Comparison of ENCODE assay signal across 9 cellular contexts in the genomic region with DNA sequence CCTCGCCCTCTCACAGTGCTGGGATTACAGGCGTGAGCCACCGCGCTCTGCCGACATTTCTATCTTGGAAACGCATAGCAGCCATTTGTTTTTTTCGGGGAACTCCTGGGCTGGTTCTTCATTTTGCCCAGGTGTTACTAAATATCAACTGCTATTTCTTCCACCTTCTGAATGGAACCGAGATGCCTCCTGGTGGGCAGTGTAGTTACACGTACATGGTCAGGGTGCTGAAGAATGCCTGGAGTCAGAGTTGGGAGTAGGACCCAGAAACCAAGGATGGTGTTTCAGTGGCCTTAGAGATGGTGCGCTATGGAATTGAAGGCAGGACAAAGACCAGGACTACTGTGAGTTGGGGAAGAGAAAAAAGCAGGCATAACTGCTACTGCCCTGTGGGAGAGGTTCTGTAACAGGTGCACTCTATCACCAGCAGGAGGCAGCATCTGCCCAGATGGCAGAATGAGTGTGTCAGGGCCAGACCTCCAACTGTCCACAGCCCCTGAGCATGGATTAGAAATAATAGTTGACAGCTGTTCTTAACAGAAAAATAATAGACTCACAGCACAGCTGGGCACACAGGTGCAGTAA.
DNase-seq lines count a peak whose midpoint lies in the region; ATAC-seq, FAIRE-seq and TF ChIP-seq lines count a peak whose summit lies in the region.
"Had no signal": no experiment of that assay in that cellular context is flagged by ENCODE, and none has a peak within 500 bp of the region (broad histone marks: within the 10 kb centered on the region; RNA-seq: fewer than 3 reads in every experiment).

No MANE protein-coding gene starts in this region.

- H3K27ac ChIP-seq in heart right ventricle, result no peak overlapping the region
- no peak overlapping the region for H3K27ac ChIP-seq in H1 (ENCODE audit: low read depth, low read length)
- no peak overlapping the region for H3K27ac ChIP-seq in psoas muscle
- H3K27ac ChIP-seq in right atrium auricular region, result no peak overlapping the region

- H3K14ac ChIP-seq in H1 (ENCODE audit: insufficient read length), result no peak overlapping the region

- H4K91ac ChIP-seq in H1 (replicated peaks; ENCODE audit: insufficient read length, low read length), result no peak overlapping the region

- H2BK20ac ChIP-seq in H1 (ENCODE audit: low read length), result no peak overlapping the region

- no peak for ATAC-seq in heart right ventricle
- ATAC-seq in Right ventricle myocardium superior (ENCODE audit: poor library complexity), result no peak
- peak; percentile 69 for ATAC-seq in HG03280 (IDR thresholded peaks at IDR 0.05; ENCODE audit: unreplicated experiment)
- ATAC-seq in psoas muscle, result no peak
- ATAC-seq in GM21423 (IDR thresholded peaks at IDR 0.05; ENCODE audit: unreplicated experiment), result no peak

- H3K36me3 ChIP-seq in heart right ventricle (no peaks in the 10 kb centered on the region), H1 (ENCODE audit: control insufficient read depth in 2 of 4, insufficient read depth in 4 of 4, low read length in 3 of 4) (no peaks in the 10 kb centered on the region), psoas muscle (ENCODE audit: insufficient read depth in 1 of 2, low read depth in 1 of 2) (no peaks in the 10 kb centered on the region), right atrium auricular region (no peaks in the 10 kb centered on the region)

- no peaks in the 10 kb centered on the region for H3K79me2 ChIP-seq in H1 (ENCODE audit: control insufficient read depth in 1 of 2, insufficient read depth in 2 of 2, low read length in 2 of 2)

- no peaks in the 10 kb centered on the region for H3K9me3 ChIP-seq in heart right ventricle
- H3K9me3 ChIP-seq in H1 (ENCODE audit: insufficient read depth in 2 of 2, low read depth in 1 of 2, low read length in 1 of 2), result peaks cover 6 to 11% of the 10 kb centered on the region in 2 experiments; a peak in 1 of 4 replicates
- peaks cover 3% of the 10 kb centered on the region for H3K9me3 ChIP-seq in psoas muscle
- no peaks in the 10 kb centered on the region for H3K9me3 ChIP-seq in right atrium auricular region

- H2BK120ac ChIP-seq in H1 (replicated peaks; ENCODE audit: low read depth, low read length), result no peak overlapping the region

- peaks cover 2% of the 10 kb centered on the region for H3K36me3 Mint-ChIP-seq in T-helper 2 cell treated with Interferon-gamma antibody and Interleukin-4, amounts not matched to agents 5 μg/mL and 100 μg/mL, for 36 hours (ENCODE audit: low read depth)

- WGBS in heart right ventricle, 2 donors, result 71 to 79% methylated on average over 10 of the region's 10 CpGs
- 86% methylated on average over 6 of the region's 10 CpGs; no CpG with 5 or more reads in 1 of the 2 experiments for WGBS in H1 (ENCODE audit: extremely low coverage in 1 of 2, insufficient coverage in 1 of 2, insufficient read length in 1 of 2, insufficient replicate concordance in 2 of 2, low coverage in 1 of 2, low lambda C conversion rate in 2 of 2, missing lambda C conversion rate in 1 of 2), 2 experiments
- 75 to 80% (median 79%) methylated on average over 10 of the region's 10 CpGs for WGBS in psoas muscle, 3 donors

- intact Hi-C loops in heart right ventricle (cut with DNase I), result no loop called here
- intact Hi-C loops in Right ventricle myocardium superior (cut with DNase I), result no loop called here
- intact Hi-C loops in psoas muscle (cut with DNase I), result no loop called here

- POLR2A ChIA-PET in H1 (lab: Charles Lee; ENCODE audit: partially characterized antibody), result no interaction called here

- H3K4me2 ChIP-seq in H1 (ENCODE audit: insufficient read depth in 1 of 2, low read depth in 2 of 2, low read length in 2 of 2), result no peak overlapping the region

- peak; percentile 92 for FAIRE-seq in H1 (lab: Jason Lieb, UNC)
- FAIRE-seq: GM18507 had no signal

- no peak overlapping the region for H2BK15ac ChIP-seq in H1 (ENCODE audit: low read length)

- no peaks in the 10 kb centered on the region; the same call in 1 of the 2 replicates for H3K23me2 ChIP-seq in H1 (ENCODE audit: low read depth, low read length)

- H3K56ac ChIP-seq in H1 (replicated peaks; ENCODE audit: insufficient read length, low read depth, low read length), result no peak overlapping the region

- H2AK5ac ChIP-seq in H1 (ENCODE audit: low read depth, low read length), result no peak overlapping the region

- H2AFZ ChIP-seq in H1 (ENCODE audit: low read length), result no peak overlapping the region

- H3K18ac ChIP-seq in H1 (ENCODE audit: extremely low read depth, low read length), result no peak overlapping the region

- no peak overlapping the region for H3K4me3 Mint-ChIP-seq in T-helper 2 cell treated with Interferon-gamma antibody and Interleukin-4, amounts not matched to agents 5 μg/mL and 100 μg/mL, for 36 hours

- H3K4me1 ChIP-seq in heart right ventricle (no peaks in the 10 kb centered on the region), H1 (replicated peaks in 1 of 4; ENCODE audit: control insufficient read depth in 3 of 4, insufficient read depth in 4 of 4, low read length in 3 of 4) (no peaks in the 10 kb centered on the region), psoas muscle (no peaks in the 10 kb centered on the region), right atrium auricular region (no peaks in the 10 kb centered on the region)

- no peak overlapping the region for H3K23ac ChIP-seq in H1 (ENCODE audit: insufficient read length)

- no peaks in the 10 kb centered on the region for H3K79me1 ChIP-seq in H1 (ENCODE audit: low read depth, low read length)

- H3K4me3 ChIP-seq in heart right ventricle (no peak overlapping the region), H1 (ENCODE audit: extremely low read depth in 1 of 4, insufficient read depth in 2 of 4, low read depth in 3 of 4, low read length in 4 of 4) (no peak overlapping the region), psoas muscle (no peak overlapping the region), right atrium auricular region (no peak overlapping the region)

- TF ChIP-seq RAD21 in H1 (IDR thresholded peaks at IDR 0.05 in 1 of 2, conservative IDR thresholded peaks at IDR 0.05 in 1 of 2; ENCODE audit: low read depth in 2 of 2, low read length in 2 of 2), result peak; percentile 82 to 84

- no peak overlapping the region for H4K5ac ChIP-seq in H1 (ENCODE audit: insufficient read length, low read depth, low read length)

- DNase-seq in heart right ventricle, result no peak
- DNase-seq in Right ventricle myocardium superior, result no peak
- peak; percentile 3 for DNase-seq in T-helper 2 cell treated with Interferon-gamma antibody and Interleukin-4, amounts not matched to agents 5 μg/mL and 100 μg/mL, for 36 hours (ENCODE audit: low spot score)
- DNase-seq in H1 (ENCODE audit: low read depth in 1 of 2, low spot score in 2 of 2), result peak; percentile 21 to 58
- DNase-seq in psoas muscle, result no peak
- DNase-seq in right atrium auricular region (ENCODE audit: low spot score), result no peak

- peaks cover 7% of the 10 kb centered on the region for H3K9me3 Mint-ChIP-seq in T-helper 2 cell treated with Interferon-gamma antibody and Interleukin-4, amounts not matched to agents 5 μg/mL and 100 μg/mL, for 36 hours

- peaks cover 3% of the 10 kb centered on the region for H3K4me1 Mint-ChIP-seq in T-helper 2 cell treated with Interferon-gamma antibody and Interleukin-4, amounts not matched to agents 5 μg/mL and 100 μg/mL, for 36 hours (ENCODE audit: low read depth)

- TF ChIP-seq POLR2A in H1 (IDR thresholded peaks at IDR 0.05; ENCODE audit: control extremely low read depth in 1 of 2, low read depth in 2 of 2, low read length in 2 of 2), result no peak

- H4K20me1 ChIP-seq in H1 (replicated peaks in 1 of 2; ENCODE audit: control insufficient read depth in 1 of 2, insufficient read depth in 2 of 2, low read length in 2 of 2), result no peaks in the 10 kb centered on the region

- H3K27me3 ChIP-seq in heart right ventricle (no peaks in the 10 kb centered on the region), H1 (replicated peaks in 1 of 4; ENCODE audit: control insufficient read depth in 3 of 4, extremely low read depth in 1 of 4, insufficient read depth in 3 of 4, low read length in 3 of 4) (no peaks in the 10 kb centered on the region), psoas muscle (ENCODE audit: insufficient read depth in 3 of 3, low read length in 2 of 3) (no peaks in the 10 kb centered on the region), right atrium auricular region (no peaks in the 10 kb centered on the region)

- no peak overlapping the region for H3K4ac ChIP-seq in H1 (replicated peaks; ENCODE audit: insufficient read length, low read depth, low read length)

- H2BK12ac ChIP-seq in H1 (ENCODE audit: low read depth, low read length), result no peak overlapping the region; the same call in 1 of the 2 replicates

- H3K27ac Mint-ChIP-seq in T-helper 2 cell treated with Interferon-gamma antibody and Interleukin-4, amounts not matched to agents 5 μg/mL and 100 μg/mL, for 36 hours, result no peak overlapping the region

- TF ChIP-seq CTCF in heart right ventricle (IDR thresholded peaks at IDR 0.05) (peak in 8 of 9 donors; percentile 8 to 54 (median 38)), H1 (IDR thresholded peaks at IDR 0.05; ENCODE audit: control extremely low read depth in 1 of 3, insufficient read depth in 1 of 3, low read depth in 1 of 3, low read length in 3 of 3) (peak; percentile 69 to 80 (median 72)), psoas muscle (IDR thresholded peaks at IDR 0.05) (peak; percentile 25), right atrium auricular region (IDR thresholded peaks at IDR 0.05) (peak in 1 of 2 donors; percentile 54)

- CTCF ChIA-PET in H1 (lab: Charles Lee; ENCODE audit: partially characterized antibody), result no interaction called here

- H2BK5ac ChIP-seq in H1 (ENCODE audit: low read depth, low read length), result no peak overlapping the region; the same call in 1 of the 2 replicates

- no peak overlapping the region for H3K9ac ChIP-seq in H1 (replicated peaks in 1 of 4; ENCODE audit: extremely low read depth in 1 of 4, low read depth in 3 of 4, low read length in 3 of 4)

- no peak overlapping the region for H4K8ac ChIP-seq in H1 (ENCODE audit: extremely low read depth, insufficient read depth, low read length)

- no peaks in the 10 kb centered on the region for H3K27me3 Mint-ChIP-seq in T-helper 2 cell treated with Interferon-gamma antibody and Interleukin-4, amounts not matched to agents 5 μg/mL and 100 μg/mL, for 36 hours (ENCODE audit: low read depth)

- no peak for TF ChIP-seq EP300 in H1 (IDR thresholded peaks at IDR 0.05; ENCODE audit: borderline replicate concordance in 1 of 2, low read depth in 2 of 2, low read length in 2 of 2)

TF ChIP-seq in H1, 55 proteins besides CTCF, POLR2A, EP300 and RAD21 (continues in another document):
- no peak for TF ChIP-seq POU5F1 (IDR thresholded peaks at IDR 0.05; ENCODE audit: low read depth, low read length)
- no peak for TF ChIP-seq TEAD4 (IDR thresholded peaks at IDR 0.05; ENCODE audit: low read depth, low read length)
- no peak for TF ChIP-seq BRCA1 (IDR thresholded peaks at IDR 0.05; ENCODE audit: low read depth, low read length)
- TF ChIP-seq KDM5A (IDR thresholded peaks at IDR 0.05; ENCODE audit: low read length), result no peak
- TF ChIP-seq NANOG (IDR thresholded peaks at IDR 0.05; ENCODE audit: insufficient read depth, low read depth, low read length, poor library complexity, severe bottlenecking), result no peak
- TF ChIP-seq GABPA (IDR thresholded peaks at IDR 0.05; ENCODE audit: borderline replicate concordance, insufficient read depth, low read length), result no peak
- no peak for TF ChIP-seq POLR2AphosphoS5 (IDR thresholded peaks at IDR 0.05; ENCODE audit: low read depth, low read length)
- TF ChIP-seq EGR1 (IDR thresholded peaks at IDR 0.05; ENCODE audit: borderline replicate concordance, low read depth, low read length), result no peak

Comparison
In these comparisons a context has a peak if more than half of its experiments do, and no peak if none do; other contexts are left out.
1. DNase-seq: peak in T-helper 2 cell treated with Interferon-gamma antibody and Interleukin-4, amounts not matched to agents 5 μg/mL and 100 μg/mL, for 36 hours (single experiment) and H1 (2 of 2); none in heart right ventricle (0 of 2), Right ventricle myocardium superior (single experiment), psoas muscle (0 of 2) and right atrium auricular region (single experiment).